Comparison of ENCODE assay signal across 1 cellular context in the genomic region with DNA sequence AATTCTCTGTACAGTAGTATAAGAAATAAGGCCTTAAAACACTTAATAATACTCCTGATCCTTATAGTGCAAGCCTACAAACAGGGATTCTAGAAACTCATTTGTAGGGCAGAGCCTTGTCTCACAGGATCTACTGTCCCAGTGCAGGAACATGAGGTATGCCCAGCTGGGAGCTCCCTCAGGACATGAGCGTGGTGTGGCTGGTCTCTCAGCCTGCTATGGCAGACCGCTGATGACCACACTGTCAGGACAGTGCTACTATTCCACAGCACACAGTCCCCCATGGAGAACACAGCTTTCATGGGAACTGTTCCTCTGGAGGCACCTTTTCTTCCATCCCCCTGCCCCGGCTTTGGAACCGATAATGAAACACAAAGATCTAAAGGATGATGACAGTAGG.
TF ChIP-seq lines count a peak whose summit lies in the region.

No MANE protein-coding gene starts in this region.

TF ChIP-seq in K562, 482 proteins besides CTCF, POLR2A, EP300 and RAD21:
- peak; percentile 9; the same call in 1 of the 2 replicates for TF ChIP-seq JUND (IDR thresholded peaks at IDR 0.05; ENCODE audit: borderline replicate concordance, low read depth, low read length)
- no peak for TF ChIP-seq JUND (tag; IDR thresholded peaks at IDR 0.05; ENCODE audit: borderline replicate concordance, low read depth, low read length)
- no peak for TF ChIP-seq ZNF184 (CRISPR knock-in tag; IDR thresholded peaks at IDR 0.05)
